ENCODE assay signal across 24 cellular contexts in the genomic region with DNA sequence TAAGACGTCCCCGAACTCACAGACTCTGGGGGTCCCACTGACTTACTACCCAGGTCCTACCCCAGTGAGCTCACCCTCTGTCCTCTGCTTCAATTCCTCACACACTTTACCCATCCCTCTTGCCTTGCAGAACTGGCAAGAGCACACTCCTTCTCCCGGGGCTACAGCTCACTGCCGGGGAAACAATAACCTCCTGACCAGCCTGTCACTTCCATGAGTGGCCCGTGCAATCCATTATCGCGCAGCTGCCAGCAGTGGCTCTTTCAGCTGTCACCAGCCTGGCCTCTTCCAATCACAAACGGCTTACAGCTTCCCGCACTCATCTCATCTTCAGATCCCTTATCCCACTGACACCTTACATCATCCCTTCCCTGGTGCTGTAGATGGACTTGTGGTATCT.
DNase-seq lines count a peak whose midpoint lies in the region; ATAC-seq and TF ChIP-seq lines count a peak whose summit lies in the region.
"Had no signal": no experiment of that assay in that cellular context is flagged by ENCODE, and none has a peak within 500 bp of the region (broad histone marks: within the 10 kb centered on the region; RNA-seq: fewer than 3 reads in every experiment).

No MANE protein-coding gene starts in this region.

- H3K4me3 ChIP-seq in right atrium auricular region = no peak overlapping the region
- no peak overlapping the region for H3K4me3 ChIP-seq in upper lobe of right lung
- no peak overlapping the region for H3K4me3 ChIP-seq in tibial nerve
- H3K4me3 ChIP-seq in neural progenitor cell = no peak overlapping the region
- H3K4me3 ChIP-seq: BLaER1 treated with 17β-estradiol and CSF1 and Interleukin-3, amounts not matched to agents 10 nM and 100 nM; K562; SJCRH30 had no signal

- H3K27me3 Mint-ChIP-seq in neural progenitor cell (ENCODE audit: insufficient read depth, low read depth) = peaks cover 2% of the 10 kb centered on the region
- H3K27me3 Mint-ChIP-seq: CD4-positive, alpha-beta T cell had no signal

- WGBS in tibial nerve, 2 donors = 93 to 96% methylated on average over 9 of the region's 9 CpGs

- TF ChIP-seq POLR2A in tibial nerve (IDR thresholded peaks at IDR 0.05) = no peak

- intact Hi-C loops in cardiac septum (cut with DNase I) = no loop called here
- intact Hi-C loops in upper lobe of right lung (cut with DNase I) = no loop called here

- no peaks in the 10 kb centered on the region for H4K20me1 ChIP-seq in neural progenitor cell (ENCODE audit: low read depth)

- DNase-seq in cardiac septum (ENCODE audit: low spot score) (peak; percentile 54), right atrium auricular region (ENCODE audit: low spot score) (no peak), globus pallidus (ENCODE audit: low spot score) (peak; percentile 26), myocyte (ENCODE audit: low read depth) (peak; percentile 34), upper lobe of right lung (no peak), tibial nerve (ENCODE audit: low spot score in 2 of 2) (no peak), neural progenitor cell (ENCODE audit: low spot score) (no peak)
- DNase-seq: CD4-positive, alpha-beta T cell; COR-L47; DMS53; Kasumi-1; MV-4-11; NCI-H1105; NCI-H146; NCI-H1930; NCI-H2107; NCI-H524 treated with DMSO at 0.1 percent for 48 hours; NCI-H774 had no signal

- peaks cover 22% of the 10 kb centered on the region for H3K4me1 Mint-ChIP-seq in neural progenitor cell

- no peaks in the 10 kb centered on the region for H3K9me3 Mint-ChIP-seq in neural progenitor cell
- H3K9me3 Mint-ChIP-seq: CD4-positive, alpha-beta T cell had no signal

- no peak overlapping the region for H3K4me3 Mint-ChIP-seq in neural progenitor cell
- H3K4me3 Mint-ChIP-seq: CD4-positive, alpha-beta T cell had no signal

- peak; percentile 10 for ATAC-seq in upper lobe of right lung
- no peak for ATAC-seq in GM21717 (IDR thresholded peaks at IDR 0.05; ENCODE audit: unreplicated experiment)
- ATAC-seq: HCT116, K562, SK-N-SH treated with all-trans-retinoic acid at 6 μM for 48 hours had no signal

- H3K27ac Mint-ChIP-seq in neural progenitor cell = no peak overlapping the region
- H3K27ac Mint-ChIP-seq: CD4-positive, alpha-beta T cell had no signal

- H3K4me2 ChIP-seq in neural progenitor cell = no peak overlapping the region

- peaks cover 2% of the 10 kb centered on the region for H3K36me3 Mint-ChIP-seq in neural progenitor cell

- TF ChIP-seq CTCF in right atrium auricular region (IDR thresholded peaks at IDR 0.05) = no peak
- TF ChIP-seq CTCF in upper lobe of right lung (IDR thresholded peaks at IDR 0.05) = no peak
- TF ChIP-seq CTCF in tibial nerve (IDR thresholded peaks at IDR 0.05) = no peak
- TF ChIP-seq CTCF in neural progenitor cell (IDR thresholded peaks at IDR 0.05) = no peak

- no peak overlapping the region for H3K9ac ChIP-seq in neural progenitor cell
- H3K9ac ChIP-seq: BLaER1 treated with 17β-estradiol and CSF1 and Interleukin-3, amounts not matched to agents 10 nM and 100 nM had no signal

- no peak for TF ChIP-seq EP300 in tibial nerve (IDR thresholded peaks at IDR 0.05)

- no peaks in the 10 kb centered on the region for H3K79me2 ChIP-seq in neural progenitor cell (ENCODE audit: low read depth)

- H2AFZ ChIP-seq in neural progenitor cell (replicated peaks) = no peak overlapping the region

- no peaks in the 10 kb centered on the region for H3K36me3 ChIP-seq in right atrium auricular region
- H3K36me3 ChIP-seq in upper lobe of right lung = no peaks in the 10 kb centered on the region
- H3K36me3 ChIP-seq in tibial nerve = no peaks in the 10 kb centered on the region
- no peaks in the 10 kb centered on the region for H3K36me3 ChIP-seq in neural progenitor cell
- H3K36me3 ChIP-seq: SJCRH30 had no signal

- H3K27me3 ChIP-seq in right atrium auricular region (no peaks in the 10 kb centered on the region), upper lobe of right lung (no peaks in the 10 kb centered on the region), tibial nerve (no peaks in the 10 kb centered on the region), neural progenitor cell (no peaks in the 10 kb centered on the region)
- H3K27me3 ChIP-seq: BLaER1 treated with 17β-estradiol and CSF1 and Interleukin-3, amounts not matched to agents 10 nM and 100 nM; SJCRH30 had no signal

- H3K4me1 ChIP-seq in right atrium auricular region (peaks cover 0 to under 1% of the 10 kb centered on the region in 2 donors), upper lobe of right lung (no peaks in the 10 kb centered on the region), tibial nerve (peaks cover 0 to 19% (median 0%) of the 10 kb centered on the region in 4 donors), neural progenitor cell (peaks cover 14% of the 10 kb centered on the region)
- H3K4me1 ChIP-seq: SJCRH30 had no signal

- H3K27ac ChIP-seq in right atrium auricular region = no peak overlapping the region
- no peak overlapping the region for H3K27ac ChIP-seq in upper lobe of right lung
- no peak overlapping the region for H3K27ac ChIP-seq in tibial nerve
- H3K27ac ChIP-seq in neural progenitor cell = no peak overlapping the region
- H3K27ac ChIP-seq: BLaER1 treated with 17β-estradiol and CSF1 and Interleukin-3, amounts not matched to agents 10 nM and 100 nM; SJCRH30 had no signal

- no peaks in the 10 kb centered on the region for H3F3A ChIP-seq in neural progenitor cell (ENCODE audit: low read depth)

- H3K9me3 ChIP-seq in right atrium auricular region (no peaks in the 10 kb centered on the region), upper lobe of right lung (no peaks in the 10 kb centered on the region), tibial nerve (peaks cover 0 to 5% (median 0%) of the 10 kb centered on the region in 4 donors), neural progenitor cell (ENCODE audit: low read depth) (no peaks in the 10 kb centered on the region)
- H3K9me3 ChIP-seq: SJCRH30 had no signal

Comparison
In these comparisons a context has a peak if more than half of its experiments do, and no peak if none do; other contexts are left out.
1. DNase-seq: peak in cardiac septum (single experiment), globus pallidus (single experiment) and myocyte (single experiment); none in right atrium auricular region (single experiment), upper lobe of right lung (single experiment), tibial nerve (0 of 2) and neural progenitor cell (single experiment).